19 cellular contexts compared by ENCODE assay signal in the genomic region with DNA sequence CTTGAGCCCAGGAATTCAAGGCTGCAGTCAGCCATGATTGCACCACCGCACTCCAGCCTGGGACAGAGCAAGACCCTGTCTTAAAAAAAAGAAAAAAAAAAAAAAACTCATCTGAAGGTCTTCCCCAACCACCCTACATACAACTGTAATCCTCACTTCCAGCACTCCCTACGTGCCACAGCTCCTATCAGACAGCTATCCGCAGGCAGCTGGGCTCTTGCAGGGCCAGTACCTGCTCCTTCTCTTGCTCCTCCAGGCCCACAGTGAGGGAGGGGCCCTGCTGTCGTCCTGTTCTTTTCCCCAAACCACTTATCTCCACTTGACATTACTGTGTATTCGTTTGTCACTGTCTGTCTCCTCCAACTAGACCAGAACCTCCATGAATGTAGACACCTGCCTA.
"Had no signal": no experiment of that assay in that cellular context is flagged by ENCODE, and none has a peak within 500 bp of the region (broad histone marks: within the 10 kb centered on the region; RNA-seq: fewer than 3 reads in every experiment).

No MANE protein-coding gene starts in this region.

- H3K4me1 ChIP-seq: gastroesophageal sphincter, psoas muscle, tibial artery had no signal

- H3K36me3 ChIP-seq: cardiac muscle cell, gastroesophageal sphincter, heart left ventricle, neural progenitor cell, tibial artery had no signal

- H3K9me3 ChIP-seq: gastroesophageal sphincter, heart left ventricle, psoas muscle, tibial artery had no signal

- H2AFZ ChIP-seq: neural progenitor cell had no signal

- ATAC-seq: activated CD4-positive, alpha-beta T cell treated with anti-CD3 and anti-CD28 coated beads for 36 hours; activated CD8-positive, alpha-beta memory T cell treated with anti-CD3 and anti-CD28 coated beads, Interleukin-2, amount 10 ng/mL, durations not matched to agents 7 days and 5 days; activated T-helper 17 cell treated with anti-CD3 and anti-CD28 coated beads, Interleukin-2, amount 50 U/mL, for 72 hours; gastroesophageal sphincter; heart left ventricle; left ventricle myocardium superior; naive thymus-derived CD4-positive, alpha-beta T cell; psoas muscle; right cardiac atrium; stimulated activated naive CD8-positive, alpha-beta T cell treated with anti-CD3 and anti-CD28 coated beads, Interleukin-15, Interleukin-2, amounts not matched to agents 100 U/mL and 50 U/mL, for 24 hours had no signal

- H3K4me2 ChIP-seq: neural progenitor cell had no signal

- DNase-seq: activated CD4-positive, alpha-beta memory T cell treated with anti-CD3 and anti-CD28 coated beads for 36 hours; activated CD4-positive, alpha-beta T cell treated with anti-CD3 and anti-CD28 coated beads for 36 hours; activated CD8-positive, alpha-beta memory T cell treated with anti-CD3 and anti-CD28 coated beads, Interleukin-2, amount 10 ng/mL, durations not matched to agents 7 days and 5 days; activated naive CD4-positive, alpha-beta T cell; activated naive CD8-positive, alpha-beta T cell treated with anti-CD3 and anti-CD28 coated beads for 36 hours; amygdala; effector CD8-positive, alpha-beta T cell; heart left ventricle; left ventricle myocardium superior; naive thymus-derived CD4-positive, alpha-beta T cell; psoas muscle; right cardiac atrium; stimulated activated naive CD8-positive, alpha-beta T cell treated with anti-CD3 and anti-CD28 coated beads, Interleukin-15, Interleukin-2, amounts not matched to agents 100 U/mL and 50 U/mL, for 24 hours; substantia nigra; tibial artery had no signal

- H3K27me3 ChIP-seq: cardiac muscle cell, neural progenitor cell had no signal

- H3K27ac ChIP-seq: cardiac muscle cell, gastroesophageal sphincter, heart left ventricle, neural progenitor cell, psoas muscle, tibial artery had no signal

- H3K9ac ChIP-seq: neural progenitor cell had no signal

- H3K4me3 ChIP-seq: cardiac muscle cell, gastroesophageal sphincter, heart left ventricle, neural progenitor cell, psoas muscle, tibial artery had no signal
